32 cellular contexts compared by ENCODE assay signal in the genomic region with DNA sequence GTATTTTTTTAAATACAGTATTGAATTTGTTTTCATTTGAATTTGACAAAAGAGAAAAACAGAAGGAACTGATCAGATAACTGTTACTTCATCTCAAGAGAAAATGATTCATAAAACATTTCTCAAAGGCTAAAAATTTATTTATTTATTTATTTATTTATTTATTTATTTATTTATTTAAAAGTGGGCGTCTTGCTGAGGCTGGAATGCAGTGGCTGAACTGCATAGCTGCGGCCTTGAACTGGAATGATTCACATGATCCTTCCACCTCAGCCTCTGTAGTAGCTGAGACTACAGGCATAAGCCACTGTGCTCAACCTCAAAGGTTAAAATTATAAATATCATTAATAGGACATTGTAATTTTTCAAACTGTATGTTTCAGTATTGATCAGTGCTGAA. TPM values are rescaled to one million over a fixed set of nuclear protein-coding genes. Genes with fewer than 3 reads are reported as not detected.
DNase-seq lines count a peak whose midpoint lies in the region; ATAC-seq, FAIRE-seq and TF ChIP-seq lines count a peak whose summit lies in the region.
"Had no signal": no experiment of that assay in that cellular context is flagged by ENCODE, and none has a peak within 500 bp of the region (broad histone marks: within the 10 kb centered on the region; RNA-seq: fewer than 3 reads in every experiment).

No MANE protein-coding gene starts in this region.

- no peak overlapping the region for H2BK20ac ChIP-seq in IMR-90 (ENCODE audit: low read depth, low read length)

- no peak for FAIRE-seq in astrocyte (lab: Jason Lieb, UNC)
- FAIRE-seq: D721Med, endothelial cell of umbilical vein, GM12892, K562 had no signal

- no peak overlapping the region for H4K8ac ChIP-seq in IMR-90 (ENCODE audit: low read depth in 2 of 2, low read length in 2 of 2)

- POLR2A ChIA-PET in IMR-90 (lab: Charles Lee; ENCODE audit: unreplicated experiment): no interaction called here

- H3K4me3 ChIP-seq in IMR-90 (ENCODE audit: insufficient read depth, low read depth, low read length): no peak overlapping the region
- H3K4me3 ChIP-seq in astrocyte (ENCODE audit: insufficient read depth, low read depth, low read length): no peak overlapping the region
- no peak overlapping the region for H3K4me3 ChIP-seq in fibroblast of lung (replicated peaks in 1 of 4; ENCODE audit: control extremely low read depth in 1 of 4, insufficient read depth in 1 of 4, low read depth in 3 of 4, low read length in 4 of 4)
- H3K4me3 ChIP-seq: dorsolateral prefrontal cortex, gastrocnemius medialis, K562, Peyer's patch, psoas muscle, SJCRH30, thyroid gland had no signal

- ATAC-seq in IMR-90 (ENCODE audit: low read depth) (no peak), GM21367 (IDR thresholded peaks at IDR 0.05; ENCODE audit: unreplicated experiment) (no peak), HG02852 (IDR thresholded peaks at IDR 0.05; ENCODE audit: unreplicated experiment) (no peak)
- ATAC-seq: activated T-cell treated with anti-CD3 and anti-CD28 coated beads, Interleukin-2, amount 50 U/mL, for 72 hours; gastrocnemius medialis; K562; psoas muscle; stimulated activated naive CD8-positive, alpha-beta T cell treated with anti-CD3 and anti-CD28 coated beads, Interleukin-15, amount 100 ng/mL, for 72 hours had no signal

- CTCF ChIA-PET in IMR-90 (lab: Yijun Ruan, JAX): interaction anchor here (0.6 kb wide), 1 partner anchor 80 kb away, joined by 3 read pairs; no protein-coding TSS in a partner anchor

- H3K27me3 Mint-ChIP-seq in astrocyte (ENCODE audit: low read depth, unreplicated experiment): no peaks in the 10 kb centered on the region
- H3K27me3 Mint-ChIP-seq: activated B cell treated with CpG ODN at 0.5 μM for 24 hours; activated naive CD4-positive, alpha-beta T cell treated with anti-CD3 and anti-CD28 coated beads, Interleukin-2, amount 10 ng/mL, durations not matched to agents 7 days and 5 days; CD4-positive, alpha-beta T cell; naive B cell; stimulated activated naive CD8-positive, alpha-beta T cell treated with anti-CD3 and anti-CD28 coated beads, Interleukin-15, amount 100 ng/mL, for 72 hours had no signal

- H3K36me3 ChIP-seq in IMR-90 (ENCODE audit: control insufficient read depth, insufficient read depth, low read length) (no peaks in the 10 kb centered on the region), astrocyte (ENCODE audit: insufficient read depth, low read length) (no peaks in the 10 kb centered on the region), fibroblast of lung (ENCODE audit: control insufficient read depth, insufficient read depth, low read length) (no peaks in the 10 kb centered on the region)
- H3K36me3 ChIP-seq: gastrocnemius medialis, neutrophil, Peyer's patch, SJCRH30, thyroid gland had no signal

- no peak for TF ChIP-seq POLR2A in IMR-90 (IDR thresholded peaks at IDR 0.05; ENCODE audit: low read depth, low read length)

- peaks cover 3% of the 10 kb centered on the region for H3K4me1 ChIP-seq in IMR-90 (ENCODE audit: control insufficient read depth, insufficient read depth, low read length)
- peaks cover 21% of the 10 kb centered on the region for H3K4me1 ChIP-seq in astrocyte (ENCODE audit: insufficient read depth, low read length)
- H3K4me1 ChIP-seq in fibroblast of lung (ENCODE audit: control insufficient read depth, extremely low read depth, insufficient read depth, low read length): peaks cover 5% of the 10 kb centered on the region

- H2BK5ac ChIP-seq in IMR-90 (ENCODE audit: low read depth, low read length, poor library complexity, severe bottlenecking): no peak overlapping the region

- H3K14ac ChIP-seq in IMR-90 (replicated peaks; ENCODE audit: low read depth, low read length): no peak overlapping the region

- H3K27ac Mint-ChIP-seq in astrocyte (ENCODE audit: unreplicated experiment): no peak overlapping the region
- H3K27ac Mint-ChIP-seq: activated B cell treated with CpG ODN at 0.5 μM for 24 hours; activated naive CD4-positive, alpha-beta T cell treated with anti-CD3 and anti-CD28 coated beads, Interleukin-2, amount 10 ng/mL, durations not matched to agents 7 days and 5 days; activated T-cell treated with anti-CD3 and anti-CD28 coated beads, Interleukin-2, amount 50 U/mL, for 72 hours; stimulated activated naive CD8-positive, alpha-beta T cell treated with anti-CD3 and anti-CD28 coated beads, Interleukin-15, amount 100 ng/mL, for 72 hours had no signal

- H3K9me1 ChIP-seq in IMR-90 (ENCODE audit: insufficient read depth, low read length): no peaks in the 10 kb centered on the region; the same call in 1 of the 2 replicates

- TF ChIP-seq CTCF in IMR-90 (conservative IDR thresholded peaks at IDR 0.05; ENCODE audit: low read depth, low read length) (no peak), astrocyte (IDR thresholded peaks at IDR 0.05; ENCODE audit: insufficient read depth, low read depth, low read length) (no peak), fibroblast of lung (conservative IDR thresholded peaks at IDR 0.05 in 1 of 2, IDR thresholded peaks at IDR 0.05 in 1 of 2; ENCODE audit: low read depth in 1 of 2, low read length in 2 of 2) (no peak)

- WGBS in IMR-90 (ENCODE audit: extremely low coverage in 2 of 2, insufficient read length in 1 of 2), 2 experiments: no CpG with 5 or more reads among the region's 2 CpGs

- dilution Hi-C loops in IMR-90 (cut with HindIII; ENCODE audit: low sequenced_read_pairs, unreplicated experiment): no loop called here

- H3K9me3 ChIP-seq in IMR-90 (ENCODE audit: control insufficient read depth, insufficient read depth, low read length): no peaks in the 10 kb centered on the region
- no peaks in the 10 kb centered on the region for H3K9me3 ChIP-seq in astrocyte (ENCODE audit: insufficient read depth, low read depth, low read length)
- no peaks in the 10 kb centered on the region for H3K9me3 ChIP-seq in fibroblast of lung (ENCODE audit: control insufficient read depth, insufficient read depth, low read depth, low read length)
- H3K9me3 ChIP-seq: gastrocnemius medialis, neutrophil, Peyer's patch, psoas muscle, SJCRH30, thyroid gland had no signal

- H2AK9ac ChIP-seq in IMR-90 (replicated peaks; ENCODE audit: low read depth, low read length, poor library complexity): no peak overlapping the region

- H4K20me1 ChIP-seq in IMR-90 (ENCODE audit: insufficient read depth, low read length): no peaks in the 10 kb centered on the region
- H4K20me1 ChIP-seq in astrocyte (ENCODE audit: insufficient read depth, low read length): peaks cover under 1% of the 10 kb centered on the region
- H4K20me1 ChIP-seq in fibroblast of lung (ENCODE audit: control insufficient read depth, extremely low read depth, insufficient read depth, low read length): no peaks in the 10 kb centered on the region

- H3K9ac ChIP-seq in IMR-90 (ENCODE audit: low read depth, low read length) (no peak overlapping the region), astrocyte (ENCODE audit: low read length) (no peak overlapping the region), fibroblast of lung (ENCODE audit: insufficient read depth, low read length) (no peak overlapping the region)

- peaks cover 3% of the 10 kb centered on the region for H3K36me3 Mint-ChIP-seq in astrocyte (ENCODE audit: low read depth, unreplicated experiment)
- H3K36me3 Mint-ChIP-seq: naive B cell had no signal

- H3K4ac ChIP-seq in IMR-90 (ENCODE audit: low read depth, low read length): no peak overlapping the region

- H3K4me2 ChIP-seq in IMR-90 (ENCODE audit: low read depth, low read length): no peak overlapping the region
- H3K4me2 ChIP-seq in astrocyte (ENCODE audit: low read length): no peak overlapping the region
- H3K4me2 ChIP-seq in fibroblast of lung (ENCODE audit: extremely low read depth, insufficient read depth, low read length): no peak overlapping the region

- DNase-seq in IMR-90 (peak; percentile 55), astrocyte (ENCODE audit: low read depth) (peak; percentile 75), fibroblast of lung (ENCODE audit: low read depth in 2 of 2) (peak; percentile 48 to 82), smooth muscle cell of the brain vasculature (ENCODE audit: low read depth, low spot score) (peak; percentile 61), retina (no peak)
- no peak for DNase-seq in activated naive CD4-positive, alpha-beta T cell treated with Interleukin-2 at 50 U/mL for 16 hours
- DNase-seq: activated B cell treated with CpG ODN at 0.5 μM for 24 hours; activated CD4-positive, alpha-beta T cell treated with anti-CD3 and anti-CD28 coated beads, Interleukin-2, amount 50 U/mL, for 1 hour; activated naive CD4-positive, alpha-beta T cell treated with anti-CD3 and anti-CD28 coated beads, Interleukin-2, amount 10 ng/mL, durations not matched to agents 7 days and 5 days; activated T-cell treated with anti-CD3 and anti-CD28 coated beads, Interleukin-2, amount 50 U/mL, for 72 hours; CD4-positive, alpha-beta T cell; cerebellar nuclear complex; dorsolateral prefrontal cortex; gastrocnemius medialis; mesendoderm; MM.1S; naive B cell; NCI-H1417; NCI-H2029 treated with DMSO at 0.1 percent for 48 hours; NCI-H2227 treated with DMSO at 0.1 percent for 48 hours; Peyer's patch; psoas muscle; SJCRH30; stimulated activated naive CD8-positive, alpha-beta T cell treated with anti-CD3 and anti-CD28 coated beads, Interleukin-15, amount 100 ng/mL, for 72 hours; thyroid gland had no signal

- H4K5ac ChIP-seq in IMR-90 (ENCODE audit: low read depth, low read length): no peak overlapping the region

- H3K4me3 Mint-ChIP-seq in astrocyte (ENCODE audit: unreplicated experiment): no peak overlapping the region
- H3K4me3 Mint-ChIP-seq: activated B cell treated with CpG ODN at 0.5 μM for 24 hours; activated naive CD4-positive, alpha-beta T cell treated with anti-CD3 and anti-CD28 coated beads, Interleukin-2, amount 10 ng/mL, durations not matched to agents 7 days and 5 days; activated T-cell treated with anti-CD3 and anti-CD28 coated beads, Interleukin-2, amount 50 U/mL, for 72 hours; CD4-positive, alpha-beta T cell; stimulated activated naive CD8-positive, alpha-beta T cell treated with anti-CD3 and anti-CD28 coated beads, Interleukin-15, amount 100 ng/mL, for 72 hours had no signal

- H2AK5ac ChIP-seq in IMR-90 (ENCODE audit: low read depth, low read length): no peak overlapping the region

- peaks cover 3% of the 10 kb centered on the region for H3K79me2 ChIP-seq in astrocyte (ENCODE audit: insufficient read depth, low read length)
- peaks cover 4% of the 10 kb centered on the region for H3K79me2 ChIP-seq in fibroblast of lung (ENCODE audit: control insufficient read depth, insufficient read depth, low read length)

- H3K27ac ChIP-seq in IMR-90 (ENCODE audit: insufficient read depth, low read length) (no peak overlapping the region), astrocyte (ENCODE audit: low read depth, low read length) (no peak overlapping the region), fibroblast of lung (ENCODE audit: insufficient read depth, low read length) (no peak overlapping the region)
- H3K27ac ChIP-seq: dorsolateral prefrontal cortex, neutrophil, Peyer's patch, psoas muscle, SJCRH30, thyroid gland had no signal

- H2BK120ac ChIP-seq in IMR-90 (ENCODE audit: low read depth, low read length): no peak overlapping the region

- intact Hi-C loops in IMR-90 (cut with micrococcal nuclease): no loop called here

- no peaks in the 10 kb centered on the region for H3K9me3 Mint-ChIP-seq in astrocyte (ENCODE audit: unreplicated experiment)
- H3K9me3 Mint-ChIP-seq: activated B cell treated with CpG ODN at 0.5 μM for 24 hours; activated naive CD4-positive, alpha-beta T cell treated with anti-CD3 and anti-CD28 coated beads, Interleukin-2, amount 10 ng/mL, durations not matched to agents 7 days and 5 days; activated T-cell treated with anti-CD3 and anti-CD28 coated beads, Interleukin-2, amount 50 U/mL, for 72 hours; CD4-positive, alpha-beta T cell; naive B cell; stimulated activated naive CD8-positive, alpha-beta T cell treated with anti-CD3 and anti-CD28 coated beads, Interleukin-15, amount 100 ng/mL, for 72 hours had no signal

- H3K56ac ChIP-seq in IMR-90 (ENCODE audit: extremely low read depth, insufficient read depth, low read length): no peak overlapping the region

- H2BK15ac ChIP-seq in IMR-90 (ENCODE audit: low read depth, low read length): no peak overlapping the region

- H3K18ac ChIP-seq in IMR-90 (ENCODE audit: low read depth, low read length): no peak overlapping the region

- no TSS peak for BruUV-seq in IMR-90 (replicated peaks; lab: Mats Ljungman, UMichigan)

- H3K4me1 Mint-ChIP-seq in astrocyte (ENCODE audit: low read depth, unreplicated experiment): no peaks in the 10 kb centered on the region
- H3K4me1 Mint-ChIP-seq: activated B cell treated with CpG ODN at 0.5 μM for 24 hours; stimulated activated naive CD8-positive, alpha-beta T cell treated with anti-CD3 and anti-CD28 coated beads, Interleukin-15, amount 100 ng/mL, for 72 hours had no signal

- in situ Hi-C loops in IMR-90 (cut with MboI; ENCODE audit: low sequenced_read_pairs): no loop called here

- H4K91ac ChIP-seq in IMR-90 (ENCODE audit: insufficient read depth, low read depth, low read length): no peak overlapping the region

- H2AFZ ChIP-seq in IMR-90 (replicated peaks; ENCODE audit: low read length, poor library complexity) (no peak overlapping the region), astrocyte (ENCODE audit: low read depth, low read length) (no peak overlapping the region), fibroblast of lung (ENCODE audit: low read length) (no peak overlapping the region)

- peaks cover 0 to 8% of the 10 kb centered on the region in 2 experiments; a peak in 2 of 4 replicates for H3K79me1 ChIP-seq in IMR-90 (ENCODE audit: low read depth in 1 of 2, low read length in 2 of 2)

- H3K23ac ChIP-seq in IMR-90 (ENCODE audit: low read depth, low read length): no peak overlapping the region

- no peak for TF ChIP-seq RAD21 in IMR-90 (IDR thresholded peaks at IDR 0.05; ENCODE audit: low read length)

- no peaks in the 10 kb centered on the region for H3K27me3 ChIP-seq in IMR-90 (ENCODE audit: control insufficient read depth, insufficient read depth, low read length)
- H3K27me3 ChIP-seq in astrocyte (ENCODE audit: insufficient read depth, low read length): no peaks in the 10 kb centered on the region
- no peaks in the 10 kb centered on the region for H3K27me3 ChIP-seq in fibroblast of lung (ENCODE audit: control insufficient read depth, insufficient read depth, low read length)
- H3K27me3 ChIP-seq: dorsolateral prefrontal cortex, gastrocnemius medialis, neutrophil, Peyer's patch, SJCRH30, thyroid gland had no signal

RNA-seq across cellular contexts. Expression of gene PUM2, which starts 4.5 kb away (rescaled TPM):
- total RNA-seq in IMR-90 (2012; rRNA removed) (35.6 and 38.4 TPM in 2 replicates), astrocyte (55.6 and 69.4 TPM in 2 replicates), fibroblast of lung (46.7 and 54.2 TPM in 2 replicates)
- polyA plus RNA-seq in IMR-90 (2012; rRNA removed) (16.4 and 18.8 TPM in 2 replicates), fibroblast of lung (37.4 and 48.2 TPM in 2 replicates)
- 4.5 and 6.3 TPM in 2 replicates for polyA plus RNA-seq in IMR-90 (2012; cell fraction: cytosol; rRNA removed)
- polyA plus RNA-seq in IMR-90 (2012; cell fraction: nucleus; rRNA removed; ENCODE audit: low replicate concordance): 8.0 and 28.7 TPM in 2 replicates
- 25.7 and 32.9 TPM in 2 replicates for polyA plus RNA-seq in fibroblast of lung (2012)
- 66.5 and 88.6 TPM in 2 replicates for polyA minus RNA-seq in fibroblast of lung (ENCODE audit: low replicate concordance)

Comparison
In these comparisons a context has a peak if more than half of its experiments do, and no peak if none do; other contexts are left out.
1. DNase-seq: peak in IMR-90 (single experiment), astrocyte (single experiment), fibroblast of lung (2 of 2) and smooth muscle cell of the brain vasculature (single experiment); none in activated naive CD4-positive, alpha-beta T cell treated with Interleukin-2 at 50 U/mL for 16 hours (single experiment) and retina (single experiment).